ENCODE assay signal across 15 cellular contexts in the genomic region with DNA sequence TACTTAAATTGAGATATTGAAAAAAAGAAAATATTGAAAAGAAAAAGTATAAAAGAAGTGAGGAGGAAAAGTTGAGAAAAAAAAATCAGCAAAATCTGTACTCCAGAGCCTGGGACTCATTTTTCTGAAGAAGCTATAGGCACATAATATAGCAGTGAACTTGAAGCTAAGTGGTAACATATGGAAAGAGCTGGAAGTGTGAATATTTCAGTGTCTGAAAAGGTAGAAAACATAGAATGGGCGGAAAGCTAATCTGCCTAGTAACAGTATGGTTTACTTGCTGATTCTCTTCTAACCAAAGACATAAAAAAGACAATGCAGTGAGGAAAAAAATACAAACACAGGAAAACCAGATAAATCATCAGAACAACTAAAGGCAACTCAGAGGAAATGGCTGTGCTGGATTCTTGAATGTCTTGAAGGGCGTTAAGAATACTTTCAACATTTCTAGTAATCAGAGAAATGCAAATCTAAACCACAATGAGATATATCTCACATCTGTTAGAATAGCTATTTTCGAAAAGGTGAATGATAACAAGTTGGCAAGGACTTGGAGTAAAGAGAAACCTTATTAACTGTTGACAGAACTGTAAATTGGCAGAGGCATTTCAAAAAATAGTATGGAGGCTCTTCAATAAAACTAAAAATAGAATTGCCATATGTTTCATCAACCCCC.
DNase-seq lines count a peak whose midpoint lies in the region; ATAC-seq and TF ChIP-seq lines count a peak whose summit lies in the region.
"Had no signal": no experiment of that assay in that cellular context is flagged by ENCODE, and none has a peak within 500 bp of the region (broad histone marks: within the 10 kb centered on the region; RNA-seq: fewer than 3 reads in every experiment).

No MANE protein-coding gene starts in this region.

- no peaks in the 10 kb centered on the region for H4K20me1 ChIP-seq in OCI-LY7 (ENCODE audit: insufficient read depth, low read length)

- DNase-seq in OCI-LY7 (ENCODE audit: low spot score) (no peak), NCI-H2081 (lab: John Stamatoyannopoulos, UW) (no peak), cerebellum (ENCODE audit: low spot score) (no peak), NCI-H2029 treated with DMSO at 0.1 percent for 48 hours (lab: John Stamatoyannopoulos, UW) (no peak)
- DNase-seq in activated CD8-positive, alpha-beta memory T cell treated with anti-CD3 and anti-CD28 coated beads, Interleukin-2, amount 50 U/mL, for 4 hours: no peak
- DNase-seq: activated B cell treated with CpG ODN at 0.5 μM for 24 hours; colonic mucosa; lower lobe of right lung; NCI-H446; PC-9; right cardiac atrium; stimulated activated naive CD4-positive, alpha-beta T cell had no signal

- no peaks in the 10 kb centered on the region for H3K36me3 ChIP-seq in OCI-LY7 (ENCODE audit: insufficient read depth, low read length)
- H3K36me3 ChIP-seq: colonic mucosa, lower lobe of right lung had no signal

- BruUV-seq in OCI-LY7 (replicated peaks; lab: Mats Ljungman, UMichigan): no TSS peak

- H3K4me2 ChIP-seq in OCI-LY7 (ENCODE audit: low read length): 0 out of 2 replicates have a peak overlapping the region, but pooled peaks have one; percentile 7
- H3K4me2 ChIP-seq: PC-9 had no signal

- POLR2A ChIA-PET in OCI-LY7 (lab: Charles Lee): interaction anchor here (0.9 to 1.1 kb wide), 2 partner anchors 11 to 234 kb away, joined by 3 to 4 read pairs; no protein-coding TSS in a partner anchor

- no peaks in the 10 kb centered on the region for H3K79me2 ChIP-seq in OCI-LY7 (ENCODE audit: insufficient read depth, low read depth, low read length)

- intact Hi-C loops in OCI-LY7 (cut with micrococcal nuclease; ENCODE audit: unreplicated experiment): no loop called here

- no peak for TF ChIP-seq CTCF in OCI-LY7 (conservative IDR thresholded peaks at IDR 0.05; ENCODE audit: low read length)

- H3K27ac ChIP-seq in OCI-LY7 (ENCODE audit: low read depth, low read length, poor library complexity, severe bottlenecking): no peak overlapping the region
- H3K27ac ChIP-seq: colonic mucosa, lower lobe of right lung, PC-9 had no signal

- peak overlapping the region; percentile 43; the same call in 1 of the 2 replicates for H2AFZ ChIP-seq in OCI-LY7 (ENCODE audit: low read length)
- H2AFZ ChIP-seq: PC-9 had no signal

- no peaks in the 10 kb centered on the region for H3K9me3 ChIP-seq in OCI-LY7 (ENCODE audit: low read length)
- H3K9me3 ChIP-seq: colonic mucosa, lower lobe of right lung had no signal

- peak; percentile 98 for ATAC-seq in GM18867 (IDR thresholded peaks at IDR 0.05; ENCODE audit: unreplicated experiment)
- peak; percentile 92 for ATAC-seq in GM21528 (IDR thresholded peaks at IDR 0.05; ENCODE audit: low FRiP score, unreplicated experiment)
- peak; percentile 75 for ATAC-seq in HG03135 (IDR thresholded peaks at IDR 0.05; ENCODE audit: unreplicated experiment)
- ATAC-seq: lower lobe of right lung, right cardiac atrium had no signal

- no peaks in the 10 kb centered on the region for H3K9me2 ChIP-seq in OCI-LY7 (ENCODE audit: insufficient read depth, low read length)

- H3K4me3 ChIP-seq in OCI-LY7 (ENCODE audit: low read depth, low read length, poor library complexity, severe bottlenecking): no peak overlapping the region
- H3K4me3 ChIP-seq: colonic mucosa, lower lobe of right lung, PC-9 had no signal

- CTCF ChIA-PET in OCI-LY7 (lab: Charles Lee; ENCODE audit: unreplicated experiment): no interaction called here

- peaks cover 7% of the 10 kb centered on the region for H3K4me1 ChIP-seq in OCI-LY7 (ENCODE audit: insufficient read depth, low read length, poor library complexity, severe bottlenecking)
- H3K4me1 ChIP-seq: colonic mucosa, lower lobe of right lung had no signal
